In genomic region chr15:64513823-64514222, GRCh38 we compare ENCODE assay signal across 26 cellular contexts. TPM values are rescaled to one million over a fixed set of nuclear protein-coding genes. Genes with fewer than 3 reads are reported as not detected.
DNase-seq lines count a peak whose midpoint lies in the region; ATAC-seq and TF ChIP-seq lines count a peak whose summit lies in the region.
"Had no signal": no experiment of that assay in that cellular context is flagged by ENCODE, and none has a peak within 500 bp of the region (broad histone marks: within the 10 kb centered on the region; RNA-seq: fewer than 3 reads in every experiment).

No MANE protein-coding gene starts in this region.

- CTCF ChIA-PET in CD4-positive, alpha-beta T cell (lab: Charles Lee): interaction anchor here (0.7 to 0.9 kb wide), 2 partner anchors 10 to 179 kb away, joined by 3 read pairs; no protein-coding TSS in a partner anchor

- no peaks in the 10 kb centered on the region for H3K27me3 ChIP-seq in CD4-positive, alpha-beta T cell (ENCODE audit: control insufficient read depth, insufficient read depth, low read length)
- H3K27me3 ChIP-seq in colonic mucosa: no peaks in the 10 kb centered on the region
- H3K27me3 ChIP-seq: heart right ventricle, upper lobe of right lung had no signal

- H3K4me1 ChIP-seq in colonic mucosa: no peaks in the 10 kb centered on the region

- H3K4me1 Mint-ChIP-seq in T-helper 2 cell treated with Interferon-gamma antibody and Interleukin-4, amounts not matched to agents 5 μg/mL and 100 μg/mL, for 36 hours (ENCODE audit: low read depth): peaks cover 47% of the 10 kb centered on the region
- peaks cover 84% of the 10 kb centered on the region for H3K4me1 Mint-ChIP-seq in CD4-positive, alpha-beta T cell (ENCODE audit: low read depth)
- peaks cover 48% of the 10 kb centered on the region for H3K4me1 Mint-ChIP-seq in activated T-helper 2 cell treated with anti-CD3 and anti-CD28 coated beads, Interferon-gamma antibody, Interleukin-2, Interleukin-4, amounts not matched to agents 10 μg/mL and 5 μg/mL and 100 μg/mL, durations not matched to agents 14 hours and 24 hours and 36 hours (ENCODE audit: low read depth)
- peaks cover 12% of the 10 kb centered on the region for H3K4me1 Mint-ChIP-seq in glutamatergic neuron (ENCODE audit: low read depth, unreplicated experiment)

- no peak overlapping the region for H3K9ac ChIP-seq in colonic mucosa (ENCODE audit: low read depth in 2 of 2, low read length in 2 of 2)
- H3K9ac ChIP-seq: GM23248, SK-N-SH had no signal

- ATAC-seq in CD4-positive, alpha-beta T cell (ENCODE audit: poor library complexity): no peak
- ATAC-seq in HG02798 (IDR thresholded peaks at IDR 0.05; ENCODE audit: poor library complexity, unreplicated experiment): no peak
- ATAC-seq: heart right ventricle, upper lobe of right lung had no signal

- H3K36me3 Mint-ChIP-seq in T-helper 2 cell treated with Interferon-gamma antibody and Interleukin-4, amounts not matched to agents 5 μg/mL and 100 μg/mL, for 36 hours (ENCODE audit: low read depth): peaks cover 24% of the 10 kb centered on the region
- peaks cover 20% of the 10 kb centered on the region for H3K36me3 Mint-ChIP-seq in CD4-positive, alpha-beta T cell (ENCODE audit: low read depth)
- peaks cover 40% of the 10 kb centered on the region for H3K36me3 Mint-ChIP-seq in activated T-helper 2 cell treated with anti-CD3 and anti-CD28 coated beads, Interferon-gamma antibody, Interleukin-2, Interleukin-4, amounts not matched to agents 10 μg/mL and 5 μg/mL and 100 μg/mL, durations not matched to agents 14 hours and 24 hours and 36 hours (ENCODE audit: low read depth)
- H3K36me3 Mint-ChIP-seq in glutamatergic neuron (ENCODE audit: unreplicated experiment): no peaks in the 10 kb centered on the region

- no peak for DNase-seq in T-helper 2 cell treated with Interferon-gamma antibody and Interleukin-4, amounts not matched to agents 5 μg/mL and 100 μg/mL, for 36 hours (ENCODE audit: low spot score)
- DNase-seq in T-helper 2 cell (no peak), glutamatergic neuron (no peak), colonic mucosa (no peak), hypothalamus (lab: John Stamatoyannopoulos, UW) (no peak)
- DNase-seq in CD4-positive, alpha-beta T cell: no peak
- DNase-seq in activated T-helper 2 cell treated with anti-CD3 and anti-CD28 coated beads, Interferon-gamma antibody, Interleukin-2, Interleukin-4, amounts not matched to agents 10 μg/mL and 5 μg/mL and 100 μg/mL, durations not matched to agents 14 hours and 24 hours and 36 hours (ENCODE audit: low spot score): no peak
- DNase-seq: 8988T; activated B cell treated with CpG ODN at 0.5 μM for 24 hours; activated T-cell treated with anti-CD3 and anti-CD28 coated beads, Interleukin-2, amount 50 U/mL, for 4 hours; cerebellar nuclear complex; DMS53; GM23248; heart right ventricle; KBM-7; left ventricle myocardium inferior; NCI-H1436; NCI-H2107; NCI-H446 treated with DMSO at 0.1 percent for 48 hours; SK-N-SH; stimulated activated CD8-positive, alpha-beta memory T cell treated with anti-CD3 and anti-CD28 coated beads, Interleukin-4, amount 100 ng/mL, for 48 hours; substantia nigra; T1000; upper lobe of right lung had no signal

- no peak for TF ChIP-seq CTCF in CD4-positive, alpha-beta T cell (IDR thresholded peaks at IDR 0.05)
- no peak for TF ChIP-seq CTCF in glutamatergic neuron (IDR thresholded peaks at IDR 0.05; ENCODE audit: partially characterized antibody, unreplicated experiment)
- no peak for TF ChIP-seq CTCF in colonic mucosa (IDR thresholded peaks at IDR 0.05)

- intact Hi-C loops in CD4-positive, alpha-beta T cell (cut with DNase I, micrococcal nuclease): no loop called here
- intact Hi-C loops in activated T-helper 2 cell treated with anti-CD3 and anti-CD28 coated beads, Interferon-gamma antibody, Interleukin-2, Interleukin-4, amounts not matched to agents 10 μg/mL and 5 μg/mL and 100 μg/mL, durations not matched to agents 14 hours and 24 hours and 36 hours (cut with micrococcal nuclease): no loop called here
- intact Hi-C loops in colonic mucosa (cut with DNase I): no loop called here

- no peaks in the 10 kb centered on the region for H3K9me3 ChIP-seq in CD4-positive, alpha-beta T cell (ENCODE audit: control insufficient read depth, low read length)
- H3K9me3 ChIP-seq in colonic mucosa: no peaks in the 10 kb centered on the region
- H3K9me3 ChIP-seq: heart right ventricle, left ventricle myocardium inferior, prostate gland, SK-N-SH, upper lobe of right lung had no signal

- POLR2A ChIA-PET in CD4-positive, alpha-beta T cell (lab: Charles Lee): interaction anchor here (0.7 to 2.6 kb wide), 8 partner anchors 9 to 1009 kb away, joined by 3 to 21 read pairs (median 3); partner anchors contain the start of gene USP3

- peak overlapping the region; percentile 32 for H3K4me3 Mint-ChIP-seq in T-helper 2 cell treated with Interferon-gamma antibody and Interleukin-4, amounts not matched to agents 5 μg/mL and 100 μg/mL, for 36 hours
- H3K4me3 Mint-ChIP-seq in CD4-positive, alpha-beta T cell: peak overlapping the region; percentile 64
- H3K4me3 Mint-ChIP-seq in activated T-helper 2 cell treated with anti-CD3 and anti-CD28 coated beads, Interferon-gamma antibody, Interleukin-2, Interleukin-4, amounts not matched to agents 10 μg/mL and 5 μg/mL and 100 μg/mL, durations not matched to agents 14 hours and 24 hours and 36 hours (ENCODE audit: low read depth): peak overlapping the region; percentile 5
- no peak overlapping the region for H3K4me3 Mint-ChIP-seq in glutamatergic neuron (ENCODE audit: unreplicated experiment)
- H3K4me3 Mint-ChIP-seq: activated B cell treated with CpG ODN at 0.5 μM for 24 hours had no signal

- H3K27ac Mint-ChIP-seq in T-helper 2 cell treated with Interferon-gamma antibody and Interleukin-4, amounts not matched to agents 5 μg/mL and 100 μg/mL, for 36 hours: peak overlapping the region; percentile 74
- H3K27ac Mint-ChIP-seq in CD4-positive, alpha-beta T cell: peak overlapping the region; percentile 89
- peak overlapping the region; percentile 30 for H3K27ac Mint-ChIP-seq in activated T-helper 2 cell treated with anti-CD3 and anti-CD28 coated beads, Interferon-gamma antibody, Interleukin-2, Interleukin-4, amounts not matched to agents 10 μg/mL and 5 μg/mL and 100 μg/mL, durations not matched to agents 14 hours and 24 hours and 36 hours
- peak overlapping the region; percentile 52 for H3K27ac Mint-ChIP-seq in glutamatergic neuron (ENCODE audit: unreplicated experiment)
- H3K27ac Mint-ChIP-seq: activated B cell treated with CpG ODN at 0.5 μM for 24 hours had no signal

- H3K27ac ChIP-seq in CD4-positive, alpha-beta T cell (ENCODE audit: low read depth, low read length): no peak overlapping the region
- no peak overlapping the region for H3K27ac ChIP-seq in colonic mucosa
- H3K27ac ChIP-seq: GM23248, heart right ventricle, left ventricle myocardium inferior, prostate gland, upper lobe of right lung had no signal

- H3K36me3 ChIP-seq in colonic mucosa: no peaks in the 10 kb centered on the region
- H3K36me3 ChIP-seq: left ventricle myocardium inferior, prostate gland had no signal

- H3K27me3 Mint-ChIP-seq in T-helper 2 cell treated with Interferon-gamma antibody and Interleukin-4, amounts not matched to agents 5 μg/mL and 100 μg/mL, for 36 hours (ENCODE audit: low read depth): no peaks in the 10 kb centered on the region
- H3K27me3 Mint-ChIP-seq in CD4-positive, alpha-beta T cell: no peaks in the 10 kb centered on the region
- H3K27me3 Mint-ChIP-seq in activated T-helper 2 cell treated with anti-CD3 and anti-CD28 coated beads, Interferon-gamma antibody, Interleukin-2, Interleukin-4, amounts not matched to agents 10 μg/mL and 5 μg/mL and 100 μg/mL, durations not matched to agents 14 hours and 24 hours and 36 hours (ENCODE audit: low read depth): no peaks in the 10 kb centered on the region
- H3K27me3 Mint-ChIP-seq in glutamatergic neuron (ENCODE audit: unreplicated experiment): no peaks in the 10 kb centered on the region
- H3K27me3 Mint-ChIP-seq: activated B cell treated with CpG ODN at 0.5 μM for 24 hours had no signal

- H3K4me3 ChIP-seq in colonic mucosa: no peak overlapping the region
- H3K4me3 ChIP-seq: GM23248, heart right ventricle, left ventricle myocardium inferior, prostate gland, upper lobe of right lung had no signal

- H3K9me3 Mint-ChIP-seq in T-helper 2 cell treated with Interferon-gamma antibody and Interleukin-4, amounts not matched to agents 5 μg/mL and 100 μg/mL, for 36 hours: no peaks in the 10 kb centered on the region
- no peaks in the 10 kb centered on the region for H3K9me3 Mint-ChIP-seq in CD4-positive, alpha-beta T cell
- H3K9me3 Mint-ChIP-seq in activated T-helper 2 cell treated with anti-CD3 and anti-CD28 coated beads, Interferon-gamma antibody, Interleukin-2, Interleukin-4, amounts not matched to agents 10 μg/mL and 5 μg/mL and 100 μg/mL, durations not matched to agents 14 hours and 24 hours and 36 hours: no peaks in the 10 kb centered on the region
- peaks cover 2% of the 10 kb centered on the region for H3K9me3 Mint-ChIP-seq in glutamatergic neuron (ENCODE audit: unreplicated experiment)
- H3K9me3 Mint-ChIP-seq: activated B cell treated with CpG ODN at 0.5 μM for 24 hours; activated T-cell treated with anti-CD3 and anti-CD28 coated beads, Interleukin-2, amount 50 U/mL, for 4 hours had no signal

RNA-seq across cellular contexts. Expression of gene ZNF609, which starts 53.4 kb away (rescaled TPM):
- 10 to 100 TPM; 62.4 to 65.3 TPM for total RNA-seq in CD4-positive, alpha-beta T cell
- total RNA-seq in activated T-helper 2 cell treated with anti-CD3 and anti-CD28 coated beads, Interferon-gamma antibody, Interleukin-2, Interleukin-4, amounts not matched to agents 10 μg/mL and 5 μg/mL and 100 μg/mL, durations not matched to agents 14 hours and 24 hours and 36 hours: 50.9 and 60.2 TPM in 2 replicates
- total RNA-seq in glutamatergic neuron (ENCODE audit: unreplicated experiment) (80.5 TPM), colonic mucosa (10 to 100 TPM; 24.5 to 24.8 TPM)

Comparison
In these comparisons a context has a peak if more than half of its experiments do, and no peak if none do; other contexts are left out.
1. H3K27ac Mint-ChIP-seq: peak in every context shown above with its lines; median percentile 89 in CD4-positive, alpha-beta T cell; 74 in T-helper 2 cell treated with Interferon-gamma antibody and Interleukin-4, amounts not matched to agents 5 μg/mL and 100 μg/mL, for 36 hours; 52 in glutamatergic neuron; 30 in activated T-helper 2 cell treated with anti-CD3 and anti-CD28 coated beads, Interferon-gamma antibody, Interleukin-2, Interleukin-4, amounts not matched to agents 10 μg/mL and 5 μg/mL and 100 μg/mL, durations not matched to agents 14 hours and 24 hours and 36 hours.